Comparison of ENCODE assay signal across 8 cellular contexts in genomic region chr18:41955688-41956087, GRCh38. TPM values are rescaled to one million over a fixed set of nuclear protein-coding genes. Genes with fewer than 3 reads are reported as not detected.
DNase-seq lines count a peak whose midpoint lies in the region; ATAC-seq, FAIRE-seq and TF ChIP-seq lines count a peak whose summit lies in the region.

No MANE protein-coding gene starts in this region.

- DNase-seq in activated naive CD4-positive, alpha-beta T cell treated with anti-CD3 and anti-CD28 coated beads, Interleukin-2, amount 10 ng/mL, durations not matched to agents 7 days and 5 days, result no peak
- DNase-seq in activated naive CD4-positive, alpha-beta T cell treated with Interleukin-2 at 50 U/mL for 16 hours, result no peak
- no peak for DNase-seq in activated T-helper 2 cell treated with anti-CD3 and anti-CD28 coated beads, Interferon-gamma antibody, Interleukin-2, Interleukin-4, amounts not matched to agents 10 μg/mL and 5 μg/mL and 100 μg/mL, durations not matched to agents 14 hours and 24 hours and 36 hours (ENCODE audit: low spot score)
- DNase-seq in left colon, result no peak
- no peak for DNase-seq in type B pancreatic cell (ENCODE audit: extremely low spot score, unreplicated experiment)
- DNase-seq in activated effector memory CD4-positive, alpha-beta T cell treated with Interleukin-2 at 50 U/mL for 16 hours, result no peak
- no peak for DNase-seq in urothelium cell line (ENCODE audit: low spot score)
- no peak for DNase-seq in NCI-H2171 treated with DMSO at 0.1 percent for 48 hours (lab: John Stamatoyannopoulos, UW)

- CTCF ChIA-PET in activated naive CD4-positive, alpha-beta T cell treated with anti-CD3 and anti-CD28 coated beads, Interleukin-2, amount 10 ng/mL, durations not matched to agents 7 days and 5 days (lab: Charles Lee), result no interaction called here

- peaks cover 42% of the 10 kb centered on the region for H3K4me1 Mint-ChIP-seq in activated naive CD4-positive, alpha-beta T cell treated with anti-CD3 and anti-CD28 coated beads, Interleukin-2, amount 10 ng/mL, durations not matched to agents 7 days and 5 days
- peaks cover 27% of the 10 kb centered on the region for H3K4me1 Mint-ChIP-seq in activated T-helper 2 cell treated with anti-CD3 and anti-CD28 coated beads, Interferon-gamma antibody, Interleukin-2, Interleukin-4, amounts not matched to agents 10 μg/mL and 5 μg/mL and 100 μg/mL, durations not matched to agents 14 hours and 24 hours and 36 hours (ENCODE audit: low read depth)
- peaks cover 21% of the 10 kb centered on the region for H3K4me1 Mint-ChIP-seq in type B pancreatic cell (ENCODE audit: unreplicated experiment)

- peak; percentile 33 for ATAC-seq in left colon

- peaks cover 33% of the 10 kb centered on the region for H3K36me3 Mint-ChIP-seq in activated naive CD4-positive, alpha-beta T cell treated with anti-CD3 and anti-CD28 coated beads, Interleukin-2, amount 10 ng/mL, durations not matched to agents 7 days and 5 days
- peaks cover 32% of the 10 kb centered on the region for H3K36me3 Mint-ChIP-seq in activated T-helper 2 cell treated with anti-CD3 and anti-CD28 coated beads, Interferon-gamma antibody, Interleukin-2, Interleukin-4, amounts not matched to agents 10 μg/mL and 5 μg/mL and 100 μg/mL, durations not matched to agents 14 hours and 24 hours and 36 hours (ENCODE audit: low read depth)
- peaks cover 17% of the 10 kb centered on the region for H3K36me3 Mint-ChIP-seq in type B pancreatic cell

- H3K27me3 Mint-ChIP-seq in activated naive CD4-positive, alpha-beta T cell treated with anti-CD3 and anti-CD28 coated beads, Interleukin-2, amount 10 ng/mL, durations not matched to agents 7 days and 5 days, result no peaks in the 10 kb centered on the region
- H3K27me3 Mint-ChIP-seq in activated T-helper 2 cell treated with anti-CD3 and anti-CD28 coated beads, Interferon-gamma antibody, Interleukin-2, Interleukin-4, amounts not matched to agents 10 μg/mL and 5 μg/mL and 100 μg/mL, durations not matched to agents 14 hours and 24 hours and 36 hours (ENCODE audit: low read depth), result peaks cover 3% of the 10 kb centered on the region
- H3K27me3 Mint-ChIP-seq in type B pancreatic cell, result peaks cover 8% of the 10 kb centered on the region

- H3K27ac Mint-ChIP-seq in activated naive CD4-positive, alpha-beta T cell treated with anti-CD3 and anti-CD28 coated beads, Interleukin-2, amount 10 ng/mL, durations not matched to agents 7 days and 5 days, result peak overlapping the region; percentile 99
- H3K27ac Mint-ChIP-seq in activated T-helper 2 cell treated with anti-CD3 and anti-CD28 coated beads, Interferon-gamma antibody, Interleukin-2, Interleukin-4, amounts not matched to agents 10 μg/mL and 5 μg/mL and 100 μg/mL, durations not matched to agents 14 hours and 24 hours and 36 hours, result peak overlapping the region; percentile 98
- H3K27ac Mint-ChIP-seq in type B pancreatic cell, result peak overlapping the region; percentile 98

- no peak for FAIRE-seq in urothelium cell line (lab: Jason Lieb, UNC)

- intact Hi-C loops in activated T-helper 2 cell treated with anti-CD3 and anti-CD28 coated beads, Interferon-gamma antibody, Interleukin-2, Interleukin-4, amounts not matched to agents 10 μg/mL and 5 μg/mL and 100 μg/mL, durations not matched to agents 14 hours and 24 hours and 36 hours (cut with micrococcal nuclease), result loop anchor here (1.0 to 2.0 kb wide), 3 partner anchors 19 to 49 kb away; no protein-coding TSS in a partner anchor
- intact Hi-C loops in left colon (cut with DNase I, micrococcal nuclease), result no loop called here

- TF ChIP-seq CTCF in type B pancreatic cell (conservative IDR thresholded peaks at IDR 0.05), result no peak

- peak overlapping the region; percentile 99 for H3K4me3 Mint-ChIP-seq in activated naive CD4-positive, alpha-beta T cell treated with anti-CD3 and anti-CD28 coated beads, Interleukin-2, amount 10 ng/mL, durations not matched to agents 7 days and 5 days
- peak overlapping the region; percentile 100 for H3K4me3 Mint-ChIP-seq in activated T-helper 2 cell treated with anti-CD3 and anti-CD28 coated beads, Interferon-gamma antibody, Interleukin-2, Interleukin-4, amounts not matched to agents 10 μg/mL and 5 μg/mL and 100 μg/mL, durations not matched to agents 14 hours and 24 hours and 36 hours (ENCODE audit: low read depth)
- peak overlapping the region; percentile 99 for H3K4me3 Mint-ChIP-seq in type B pancreatic cell

- H3K9me3 Mint-ChIP-seq in activated naive CD4-positive, alpha-beta T cell treated with anti-CD3 and anti-CD28 coated beads, Interleukin-2, amount 10 ng/mL, durations not matched to agents 7 days and 5 days, result no peaks in the 10 kb centered on the region
- no peaks in the 10 kb centered on the region for H3K9me3 Mint-ChIP-seq in activated T-helper 2 cell treated with anti-CD3 and anti-CD28 coated beads, Interferon-gamma antibody, Interleukin-2, Interleukin-4, amounts not matched to agents 10 μg/mL and 5 μg/mL and 100 μg/mL, durations not matched to agents 14 hours and 24 hours and 36 hours
- H3K9me3 Mint-ChIP-seq in type B pancreatic cell, result no peaks in the 10 kb centered on the region

RNA-seq across cellular contexts. Expression of gene PIK3C3, which starts 0.7 kb away (rescaled TPM):
- 50.4 and 51.6 TPM in 2 replicates for total RNA-seq in activated T-helper 2 cell treated with anti-CD3 and anti-CD28 coated beads, Interferon-gamma antibody, Interleukin-2, Interleukin-4, amounts not matched to agents 10 μg/mL and 5 μg/mL and 100 μg/mL, durations not matched to agents 14 hours and 24 hours and 36 hours
- 10 to 100 TPM; 44.1 to 47.8 TPM for total RNA-seq in left colon
- 44.3 and 58.6 TPM in 2 replicates for total RNA-seq in type B pancreatic cell (ENCODE audit: low replicate concordance)
